ENCODE assay signal across 14 cellular contexts in genomic region chr18:69981948-69982347, GRCh38. TPM values are rescaled to one million over a fixed set of nuclear protein-coding genes. Genes with fewer than 3 reads are reported as not detected.
DNase-seq lines count a peak whose midpoint lies in the region; ATAC-seq, FAIRE-seq and TF ChIP-seq lines count a peak whose summit lies in the region.
"Had no signal": no experiment of that assay in that cellular context is flagged by ENCODE, and none has a peak within 500 bp of the region (broad histone marks: within the 10 kb centered on the region; RNA-seq: fewer than 3 reads in every experiment).

No MANE protein-coding gene starts in this region.

- no peak overlapping the region for H3K4me3 ChIP-seq in GM12878

- no peak overlapping the region for H3K9ac ChIP-seq in GM12878 (ENCODE audit: control insufficient read depth, insufficient read depth, low read length)

- peaks cover 0 to 2% (median 0%) of the 10 kb centered on the region in 3 donors for H3K27me3 Mint-ChIP-seq in immature natural killer cell (ENCODE audit: low read depth in 3 of 3)
- H3K27me3 Mint-ChIP-seq: naive B cell had no signal

- peak overlapping the region; percentile 72; the same call in 1 of the 2 replicates for H3K27ac ChIP-seq in GM12878 (ENCODE audit: control insufficient read depth, insufficient read depth)
- H3K27ac ChIP-seq: epithelial cell of prostate had no signal

- SMC1A ChIA-PET in GM12878 (lab: Charles Lee; ENCODE audit: uncharacterized antibody, unreplicated experiment), result interaction anchor here (0.9 to 2.2 kb wide), 9 partner anchors 11 to 97 kb away, joined by 3 to 6 read pairs (median 3); no protein-coding TSS in a partner anchor

- H3K36me3 ChIP-seq in GM12878 (ENCODE audit: control insufficient read depth in 2 of 2, insufficient read depth in 2 of 2, low read length in 1 of 2), result peaks cover 0 to 4% of the 10 kb centered on the region in 2 experiments; a peak in 2 of 4 replicates

- no TSS peak for BruUV-seq in GM12878 (replicated peaks; lab: Mats Ljungman, UMichigan)

- 57% methylated on average over 2 of the region's 2 CpGs for WGBS in GM12878 (ENCODE audit: insufficient coverage, insufficient replicate concordance, low lambda C conversion rate, missing lambda C conversion rate)

- H3K9me3 ChIP-seq in GM12878 (replicated peaks; ENCODE audit: control insufficient read depth, insufficient read depth, low read length), result peaks cover 9% of the 10 kb centered on the region; the same call in 2 of the 3 replicates

- peak in 1 of 2 experiments; percentile 66; a peak in 1 of 4 replicates for TF ChIP-seq EP300 in GM12878 (IDR thresholded peaks at IDR 0.05; ENCODE audit: borderline replicate concordance in 1 of 2, control insufficient read depth in 1 of 2, low read depth in 2 of 2, low read length in 2 of 2)

- TF ChIP-seq RAD21 in GM12878 (IDR thresholded peaks at IDR 0.05; ENCODE audit: insufficient read depth, low read depth, low read length), result no peak

- H3K4me3 Mint-ChIP-seq in immature natural killer cell, result no peak overlapping the region
- H3K4me3 Mint-ChIP-seq: naive B cell had no signal

- H3K4me1 Mint-ChIP-seq in immature natural killer cell, result peaks cover 25 to 32% of the 10 kb centered on the region in 2 donors

- peak; percentile 77 for ATAC-seq in activated CD4-positive, CD25-positive, alpha-beta regulatory T cell treated with anti-CD3 and anti-CD28 coated beads, Interleukin-2, amount 50 U/mL, for 24 hours
- ATAC-seq in GM21576 (IDR thresholded peaks at IDR 0.05; ENCODE audit: unreplicated experiment), result peak; percentile 41
- ATAC-seq in HG03139 (IDR thresholded peaks at IDR 0.05; ENCODE audit: unreplicated experiment), result peak; percentile 49
- peak; percentile 74 for ATAC-seq in GM12878
- ATAC-seq: SK-N-SH treated with all-trans-retinoic acid at 6 μM for 48 hours had no signal

- FAIRE-seq in GM12878 (lab: Jason Lieb, UNC), result no peak
- FAIRE-seq: A204.1 had no signal

- H3K4me1 ChIP-seq in GM12878 (ENCODE audit: control insufficient read depth, insufficient read depth, low read length), result peaks cover 38% of the 10 kb centered on the region

- CTCF ChIA-PET in GM12878 (lab: Yijun Ruan, JAX), result interaction anchor here (1.7 kb wide), 1 partner anchor 20 kb away, joined by 4 read pairs; no protein-coding TSS in a partner anchor

- intact Hi-C loops in GM12878 (cut with micrococcal nuclease; ENCODE audit: unreplicated experiment), result no loop called here

- POLR2A ChIA-PET in GM12878 (lab: Charles Lee), result interaction anchor here (1.2 kb wide), 1 partner anchor 20 kb away, joined by 3 read pairs; no protein-coding TSS in a partner anchor

- TF ChIP-seq POLR2A in GM12878 (IDR thresholded peaks at IDR 0.05; ENCODE audit: low read depth, low read length), result no peak

- in situ Hi-C loops in GM12878 (cut with MboI), result no loop called here

- H2AFZ ChIP-seq in GM12878 (ENCODE audit: control insufficient read depth, low read depth, low read length), result no peak overlapping the region

- H3K27me3 ChIP-seq in GM12878 (replicated peaks in 1 of 2; ENCODE audit: control insufficient read depth in 2 of 2, insufficient read depth in 2 of 2, low read length in 1 of 2), result no peaks in the 10 kb centered on the region

- H4K20me1 ChIP-seq in GM12878 (ENCODE audit: control insufficient read depth, insufficient read depth), result no peaks in the 10 kb centered on the region

- no peak for DNase-seq in activated CD4-positive, CD25-positive, alpha-beta regulatory T cell (lab: John Stamatoyannopoulos, UW)
- DNase-seq in GM12878 (ENCODE audit: low read depth, low spot score), result no peak
- DNase-seq in immature natural killer cell, result no peak
- no peak for DNase-seq in NCI-H2107 (lab: John Stamatoyannopoulos, UW)
- no peak for DNase-seq in HCEC 1CT
- DNase-seq: activated CD4-positive, alpha-beta T cell treated with anti-CD3 and anti-CD28 coated beads, Interleukin-2, amount 50 U/mL, for 4 hours; naive B cell; NCI-H524 treated with DMSO at 0.1 percent for 48 hours had no signal

- H3K4me2 ChIP-seq in GM12878 (ENCODE audit: control insufficient read depth, insufficient read depth), result peak overlapping the region; percentile 60

- peak overlapping the region in 1 of 6 donors; percentile 60 for H3K27ac Mint-ChIP-seq in immature natural killer cell

- H3K79me2 ChIP-seq in GM12878 (ENCODE audit: control insufficient read depth, insufficient read depth, low read length), result no peaks in the 10 kb centered on the region

- H3K36me3 Mint-ChIP-seq in immature natural killer cell, result peaks cover 19 to 39% (median 24%) of the 10 kb centered on the region in 3 donors

- no peak for TF ChIP-seq CTCF in GM12878 (IDR thresholded peaks at IDR 0.05 in 2 of 3, conservative IDR thresholded peaks at IDR 0.05 in 1 of 3; ENCODE audit: control insufficient read depth in 2 of 3, extremely low read depth in 1 of 3, insufficient read depth in 1 of 3, low read depth in 3 of 3, low read length in 3 of 3)

- RAD21 ChIA-PET in GM12878 (lab: Charles Lee; ENCODE audit: unreplicated experiment), result interaction anchor here (0.6 to 1.5 kb wide), 5 partner anchors 23 to 308 kb away, joined by 3 to 4 read pairs (median 3); no protein-coding TSS in a partner anchor

- peaks cover 0 to 9% (median 2%) of the 10 kb centered on the region in 6 donors for H3K9me3 Mint-ChIP-seq in immature natural killer cell

TF ChIP-seq in GM12878, 131 proteins besides CTCF, POLR2A, EP300 and RAD21 (continues in another document):
- TF ChIP-seq BCL11A (IDR thresholded peaks at IDR 0.05; ENCODE audit: low read depth, low read length) (0 out of 2 replicates have a peak, but pooled peaks have one; percentile 24), RB1 (IDR thresholded peaks at IDR 0.05; ENCODE audit: borderline replicate concordance) (no peak), USF1 (IDR thresholded peaks at IDR 0.05; ENCODE audit: borderline replicate concordance, extremely low read length, insufficient read depth, low read depth, low read length) (no peak), MEF2A (IDR thresholded peaks at IDR 0.05; ENCODE audit: insufficient read depth, low read depth, low read length) (peak; percentile 46; the same call in 1 of the 2 replicates), IKZF2 (IDR thresholded peaks at IDR 0.05) (peak in 1 of 2 experiments; percentile 31; a peak in 1 of 4 replicates), SP1 (IDR thresholded peaks at IDR 0.05; ENCODE audit: low read depth, low read length) (no peak), NFIC (IDR thresholded peaks at IDR 0.05; ENCODE audit: low read depth, low read length) (peak; percentile 64; the same call in 1 of the 2 replicates), ZNF24 (IDR thresholded peaks at IDR 0.05) (peak; percentile 76), FOXM1 (IDR thresholded peaks at IDR 0.05; ENCODE audit: low read depth, low read length) (peak; percentile 69; the same call in 1 of the 2 replicates), RUNX3 (IDR thresholded peaks at IDR 0.05; ENCODE audit: low read length) (peak; percentile 72), STAT3 (IDR thresholded peaks at IDR 0.05; ENCODE audit: low read depth, low read length) (no peak), IKZF1 (conservative IDR thresholded peaks at IDR 0.05) (no peak), MTA2 (IDR thresholded peaks at IDR 0.05; ENCODE audit: low read depth) (no peak), SPI1 (IDR thresholded peaks at IDR 0.05; ENCODE audit: borderline replicate concordance, insufficient read depth, low read depth, low read length) (peak; percentile 57; the same call in 1 of the 2 replicates), CHD2 (IDR thresholded peaks at IDR 0.05; ENCODE audit: borderline replicate concordance, low read depth, low read length) (no peak), RAD51 (IDR thresholded peaks at IDR 0.05) (no peak)
- TF ChIP-seq, protein P1, sequence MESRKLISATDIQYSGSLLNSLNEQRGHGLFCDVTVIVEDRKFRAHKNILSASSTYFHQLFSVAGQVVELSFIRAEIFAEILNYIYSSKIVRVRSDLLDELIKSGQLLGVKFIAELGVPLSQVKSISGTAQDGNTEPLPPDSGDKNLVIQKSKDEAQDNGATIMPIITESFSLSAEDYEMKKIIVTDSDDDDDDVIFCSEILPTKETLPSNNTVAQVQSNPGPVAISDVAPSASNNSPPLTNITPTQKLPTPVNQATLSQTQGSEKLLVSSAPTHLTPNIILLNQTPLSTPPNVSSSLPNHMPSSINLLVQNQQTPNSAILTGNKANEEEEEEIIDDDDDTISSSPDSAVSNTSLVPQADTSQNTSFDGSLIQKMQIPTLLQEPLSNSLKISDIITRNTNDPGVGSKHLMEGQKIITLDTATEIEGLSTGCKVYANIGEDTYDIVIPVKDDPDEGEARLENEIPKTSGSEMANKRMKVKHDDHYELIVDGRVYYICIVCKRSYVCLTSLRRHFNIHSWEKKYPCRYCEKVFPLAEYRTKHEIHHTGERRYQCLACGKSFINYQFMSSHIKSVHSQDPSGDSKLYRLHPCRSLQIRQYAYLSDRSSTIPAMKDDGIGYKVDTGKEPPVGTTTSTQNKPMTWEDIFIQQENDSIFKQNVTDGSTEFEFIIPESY (IDR thresholded peaks at IDR 0.05), result no peak

RNA-seq across cellular contexts. Expression of gene CD226, which starts 34.3 kb away (rescaled TPM):
- 158 and 176 TPM in 2 replicates for total RNA-seq in GM12878 (2013; cell fraction: nucleolus; rRNA removed)
- total RNA-seq in GM12878 (2014; rRNA removed), result 53.3 and 61.5 TPM in 2 replicates
- total RNA-seq in GM12878 (2014; rRNA removed; fragmentation: Illumina TruSeq; extraction: Trizol), result 63.9 and 68.8 TPM in 2 replicates
- total RNA-seq in GM12878 (2021), result 56.2 and 60.3 TPM in 2 replicates
- 24.3 TPM for polyA plus RNA-seq in GM12878 (2011; ENCODE audit: low read depth)
- 67.2 and 84.8 TPM in 2 replicates for polyA plus RNA-seq in GM12878 (2011; rRNA removed)
- 28.2 and 43.4 TPM in 2 replicates for polyA plus RNA-seq in GM12878 (2011; cell fraction: cytosol; rRNA removed)
- polyA plus RNA-seq in GM12878 (2011; cell fraction: nucleus; rRNA removed), result 20.7 and 33.5 TPM in 2 replicates
- 40.8 and 67.0 TPM in 2 replicates for polyA plus RNA-seq in GM12878 (2012)
- polyA plus RNA-seq in GM12878 (2014; fragmentation: Illumina TruSeq; extraction: Trizol), result 56.6 and 62.8 TPM in 2 replicates
- 10 to 100 TPM; 12.9 to 18.2 TPM for polyA plus RNA-seq in GM12878 (2014; fragmentation: Nextera tagmentation; extraction: Ambion mirVana)
- 38.5 and 41.3 TPM in 2 replicates for polyA plus RNA-seq in GM12878 (2014; rRNA removed)
- 10 to 100 TPM; 22.7 to 23.5 TPM for polyA plus RNA-seq in GM12878 (2016; fragmentation: Nextera tagmentation; extraction: Ambion mirVana)
- 106 and 148 TPM in 2 replicates for polyA minus RNA-seq in GM12878 (2011; rRNA and poly(A)+ RNA removed)
- polyA minus RNA-seq in GM12878 (2011; cell fraction: cytosol; rRNA and poly(A)+ RNA removed), result 23.1 and 25.7 TPM in 2 replicates
- polyA minus RNA-seq in GM12878 (2011; cell fraction: nucleus; rRNA and poly(A)+ RNA removed), result 29.5 and 39.7 TPM in 2 replicates
- polyA plus RNA-seq in immature natural killer cell, result 100 to 1,000 TPM in 2 of 3 donors, 10 to 100 TPM in 1; 59.9 to 103 (median 102) TPM
